7 cellular contexts compared by ENCODE assay signal in genomic region chr6:134173007-134173690, GRCh38.
DNase-seq lines count a peak whose midpoint lies in the region; FAIRE-seq and TF ChIP-seq lines count a peak whose summit lies in the region.

No MANE protein-coding gene starts in this region.

- peak overlapping the region; percentile 66 to 72 for H3K27ac ChIP-seq in kidney (ENCODE audit: low read depth in 2 of 2, low read length in 2 of 2)
- H3K27ac ChIP-seq in stomach = peak overlapping the region; percentile 46 to 100 (median 99)
- H3K27ac ChIP-seq in WERI-Rb-1 = no peak overlapping the region

- no peak for FAIRE-seq in kidney (lab: Jason Lieb, UNC)

- peak overlapping the region; percentile 98 for H3K4me3 Mint-ChIP-seq in HFFc6
- peak overlapping the region; percentile 99 for H3K4me3 Mint-ChIP-seq in activated naive CD8-positive, alpha-beta T cell treated with anti-CD3 and anti-CD28 coated beads for 36 hours

- H3K4me1 ChIP-seq in kidney (ENCODE audit: control insufficient read depth in 1 of 2, insufficient read depth in 1 of 2, low read depth in 1 of 2, low read length in 2 of 2) (peaks cover 6 to 19% of the 10 kb centered on the region in 2 donors), stomach (peaks cover 16 to 73% (median 34%) of the 10 kb centered on the region in 4 donors)

- intact Hi-C loops in kidney (cut with DNase I) = loop anchor here (10.0 kb wide), 2 partner anchors 472 to 652 kb away; no protein-coding TSS in a partner anchor
- intact Hi-C loops in stomach (cut with DNase I; ENCODE audit: low total_unique reads) = loop anchor here (5.0 kb wide), 1 partner anchor 469 kb away; no protein-coding TSS in a partner anchor

- H3K4me3 ChIP-seq in kidney (ENCODE audit: low read length in 2 of 2) (peak overlapping the region; percentile 94 to 98), stomach (peak overlapping the region; percentile 67 to 79 (median 74)), WERI-Rb-1 (ENCODE audit: low read depth, low read length) (no peak overlapping the region)

- peaks cover 78% of the 10 kb centered on the region for H3K4me1 Mint-ChIP-seq in HFFc6 (ENCODE audit: low read depth)
- peaks cover 60% of the 10 kb centered on the region for H3K4me1 Mint-ChIP-seq in activated naive CD8-positive, alpha-beta T cell treated with anti-CD3 and anti-CD28 coated beads for 36 hours

- H3K27me3 ChIP-seq in stomach (no peaks in the 10 kb centered on the region), WERI-Rb-1 (ENCODE audit: insufficient read depth, low read depth, severe bottlenecking) (peaks cover 4% of the 10 kb centered on the region)

- WGBS in stomach, 5 donors = 61 to 63% (median 61%) methylated on average over 8 of the region's 8 CpGs

- H3K36me3 Mint-ChIP-seq in HFFc6 (ENCODE audit: low read depth) = peaks cover 63% of the 10 kb centered on the region
- peaks cover 70% of the 10 kb centered on the region for H3K36me3 Mint-ChIP-seq in activated naive CD8-positive, alpha-beta T cell treated with anti-CD3 and anti-CD28 coated beads for 36 hours

- TF ChIP-seq CTCF in HFFc6 (IDR thresholded peaks at IDR 0.05) = no peak
- no peak for TF ChIP-seq CTCF in kidney (IDR thresholded peaks at IDR 0.05; ENCODE audit: borderline replicate concordance, extremely low read depth, insufficient read depth)
- TF ChIP-seq CTCF in stomach (IDR thresholded peaks at IDR 0.05) = no peak
- TF ChIP-seq CTCF in WERI-Rb-1 (IDR thresholded peaks at IDR 0.05; ENCODE audit: low read depth, low read length) = no peak

- H3K9me3 ChIP-seq in kidney (ENCODE audit: control insufficient read depth in 1 of 2, low read length in 2 of 2) (no peaks in the 10 kb centered on the region), stomach (no peaks in the 10 kb centered on the region), WERI-Rb-1 (ENCODE audit: severe bottlenecking) (no peaks in the 10 kb centered on the region)

- H3K27ac Mint-ChIP-seq in HFFc6 = peak overlapping the region; percentile 95
- H3K27ac Mint-ChIP-seq in activated naive CD8-positive, alpha-beta T cell treated with anti-CD3 and anti-CD28 coated beads for 36 hours = peak overlapping the region; percentile 95

- peak overlapping the region; percentile 81 to 91 for H3K9ac ChIP-seq in kidney (ENCODE audit: low read length in 2 of 2)

- no peak for TF ChIP-seq POLR2A in stomach (IDR thresholded peaks at IDR 0.05)

- peaks cover 11% of the 10 kb centered on the region for H3K27me3 Mint-ChIP-seq in HFFc6 (ENCODE audit: insufficient read depth)
- no peaks in the 10 kb centered on the region for H3K27me3 Mint-ChIP-seq in activated naive CD8-positive, alpha-beta T cell treated with anti-CD3 and anti-CD28 coated beads for 36 hours

- DNase-seq in HFFc6 = no peak
- no peak for DNase-seq in activated naive CD8-positive, alpha-beta T cell treated with anti-CD3 and anti-CD28 coated beads for 36 hours
- no peak for DNase-seq in kidney
- DNase-seq in stomach = no peak
- DNase-seq in NCI-H82 (lab: John Stamatoyannopoulos, UW) = no peak
- no peak for DNase-seq in WERI-Rb-1
- DNase-seq in cerebellar nuclear complex (lab: John Stamatoyannopoulos, UW) = no peak

- no peak for TF ChIP-seq EP300 in stomach (IDR thresholded peaks at IDR 0.05)

- H3K9me3 Mint-ChIP-seq in HFFc6 = no peaks in the 10 kb centered on the region
- H3K9me3 Mint-ChIP-seq in activated naive CD8-positive, alpha-beta T cell treated with anti-CD3 and anti-CD28 coated beads for 36 hours = no peaks in the 10 kb centered on the region

- peaks cover 35 to 53% of the 10 kb centered on the region in 2 donors for H3K36me3 ChIP-seq in kidney (ENCODE audit: control insufficient read depth in 1 of 2, insufficient read depth in 2 of 2, low read length in 2 of 2)
- H3K36me3 ChIP-seq in stomach = peaks cover 37 to 57% (median 51%) of the 10 kb centered on the region in 4 donors
- peaks cover 5% of the 10 kb centered on the region; the same call in 1 of the 2 replicates for H3K36me3 ChIP-seq in WERI-Rb-1
